In the genomic region with DNA sequence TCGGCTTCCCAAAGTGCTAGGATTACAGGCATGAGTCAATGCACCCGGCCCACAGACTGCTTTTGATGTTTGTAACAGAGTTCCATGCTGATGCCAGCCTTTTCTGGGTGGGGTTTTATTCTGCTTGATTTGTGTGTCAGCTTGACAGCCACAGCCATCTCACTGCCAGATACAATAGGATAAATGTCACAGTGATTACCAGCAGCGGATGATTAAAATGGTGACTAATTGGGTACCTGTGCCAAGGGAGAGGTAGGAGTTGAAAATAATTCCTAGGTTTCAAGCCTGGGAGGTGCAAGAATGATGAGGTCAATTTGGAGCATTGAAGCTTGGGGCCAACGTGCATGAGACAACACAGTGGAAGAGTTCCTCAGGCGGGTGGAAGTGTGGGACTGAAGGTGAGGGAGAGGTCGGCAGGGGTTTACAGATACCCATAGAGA, we compare ENCODE assay signal across 16 cellular contexts. TPM values are rescaled to one million over a fixed set of nuclear protein-coding genes. Genes with fewer than 3 reads are reported as not detected.
DNase-seq lines count a peak whose midpoint lies in the region; ATAC-seq and TF ChIP-seq lines count a peak whose summit lies in the region.
"Had no signal": no experiment of that assay in that cellular context is flagged by ENCODE, and none has a peak within 500 bp of the region (broad histone marks: within the 10 kb centered on the region; RNA-seq: fewer than 3 reads in every experiment).

No MANE protein-coding gene starts in this region.

- no peak overlapping the region for H3K4me3 ChIP-seq in prostate gland
- H3K4me3 ChIP-seq: esophagus muscularis mucosa had no signal

- 35% methylated on average over 6 of the region's 6 CpGs for WGBS in prostate gland

- no peak for TF ChIP-seq POLR2A in prostate gland (IDR thresholded peaks at IDR 0.05)

- no peak for ATAC-seq in GM19463 (IDR thresholded peaks at IDR 0.05; ENCODE audit: unreplicated experiment)
- ATAC-seq: stimulated activated naive CD8-positive, alpha-beta T cell treated with anti-CD3 and anti-CD28 coated beads, Interleukin-15, amount 100 ng/mL, for 72 hours had no signal

- DNase-seq in GM03348 (ENCODE audit: low spot score) (peak; percentile 47), NCI-H226 (peak; percentile 44), dedifferentiated amniotic fluid mesenchymal stem cell (ENCODE audit: extremely low spot score) (peak; percentile 26), prostate gland (ENCODE audit: low spot score) (peak; percentile 58), NCI-H774 (lab: John Stamatoyannopoulos, UW) (no peak), KBM-7 (no peak), NCI-H1092 treated with DMSO at 0.1 percent for 48 hours (lab: John Stamatoyannopoulos, UW) (no peak)
- DNase-seq: activated naive CD4-positive, alpha-beta T cell treated with Interleukin-2 at 50 U/mL for 16 hours; cerebellar nuclear complex; MM.1S; NCI-H510A; stimulated activated naive CD8-positive, alpha-beta T cell treated with anti-CD3 and anti-CD28 coated beads, Interleukin-15, amount 100 ng/mL, for 72 hours had no signal

- TF ChIP-seq CTCF in prostate gland (IDR thresholded peaks at IDR 0.05), result no peak

- no peaks in the 10 kb centered on the region for H3K9me3 ChIP-seq in prostate gland
- H3K9me3 ChIP-seq: esophagus muscularis mucosa had no signal

- intact Hi-C loops in prostate gland (cut with DNase I), result no loop called here

- H3K27ac ChIP-seq in prostate gland, result no peak overlapping the region
- H3K27ac ChIP-seq: C4-2B, esophagus muscularis mucosa had no signal

- no peaks in the 10 kb centered on the region for H3K27me3 ChIP-seq in prostate gland (replicated peaks; ENCODE audit: insufficient read depth)
- H3K27me3 ChIP-seq: esophagus muscularis mucosa had no signal

- no peaks in the 10 kb centered on the region for H3K36me3 ChIP-seq in prostate gland
- H3K36me3 ChIP-seq: esophagus muscularis mucosa had no signal

- no peaks in the 10 kb centered on the region for H3K4me1 ChIP-seq in prostate gland (replicated peaks)

- in situ Hi-C loops in KBM-7 (cut with MboI; ENCODE audit: low pct_unique_long_range_greater_than_20kb, low sequenced_read_pairs), result no loop called here

RNA-seq across cellular contexts. Expression of a gene that starts 39.4 kb away (rescaled TPM):
- total RNA-seq in prostate gland, result 1 to 10 TPM in 1 of 2 donors, under 1 TPM in 1; 0.23 to 1.8 TPM
- total RNA-seq: esophagus muscularis mucosa, mesenteric fat pad had no signal

RNA-seq across cellular contexts. Expression of a gene that starts 47.7 kb away (rescaled TPM):
- total RNA-seq in prostate gland, result 10 to 100 TPM; 80.7 to 96.1 TPM

Comparison
In these comparisons a context has a peak if more than half of its experiments do, and no peak if none do; other contexts are left out.
1. DNase-seq: peak in GM03348 (single experiment), NCI-H226 (single experiment), dedifferentiated amniotic fluid mesenchymal stem cell (single experiment) and prostate gland (single experiment); none in NCI-H774 (single experiment), KBM-7 (single experiment) and NCI-H1092 treated with DMSO at 0.1 percent for 48 hours (single experiment).